Comparison of ENCODE assay signal across 20 cellular contexts in the genomic region with DNA sequence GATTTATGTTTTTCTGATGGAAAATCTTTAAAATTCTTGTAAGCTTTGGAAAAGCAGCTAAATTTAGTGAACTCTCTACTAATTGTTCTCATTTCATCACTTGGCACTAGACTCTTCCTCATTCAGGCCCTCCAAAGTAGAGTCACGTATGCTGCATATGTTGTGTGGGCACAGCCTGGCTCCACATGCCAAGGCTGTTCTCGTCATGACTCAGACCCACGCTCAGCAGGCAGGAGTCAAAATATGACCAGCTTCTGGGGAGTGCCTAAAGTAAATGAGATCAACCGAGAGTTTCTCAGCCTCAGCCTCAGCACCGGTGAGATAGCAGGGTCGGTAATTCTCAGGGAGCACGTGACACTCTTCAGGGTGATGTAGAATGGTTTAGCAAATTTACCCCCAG.
DNase-seq lines count a peak whose midpoint lies in the region; ATAC-seq, FAIRE-seq and TF ChIP-seq lines count a peak whose summit lies in the region.
"Had no signal": no experiment of that assay in that cellular context is flagged by ENCODE, and none has a peak within 500 bp of the region (broad histone marks: within the 10 kb centered on the region; RNA-seq: fewer than 3 reads in every experiment).

No MANE protein-coding gene starts in this region.

- H3K4me3 ChIP-seq in effector memory CD4-positive, alpha-beta T cell (ENCODE audit: insufficient read depth, low read depth, low read length, poor library complexity, severe bottlenecking), result no peak overlapping the region
- H3K4me3 ChIP-seq: HAP-1, hepatocyte, neural progenitor cell, PC-9, spleen had no signal

- H3K36me3 ChIP-seq in effector memory CD4-positive, alpha-beta T cell (ENCODE audit: control insufficient read depth, insufficient read depth, low read length), result no peaks in the 10 kb centered on the region
- H3K36me3 ChIP-seq: HAP-1, neural progenitor cell, spleen had no signal

- no peaks in the 10 kb centered on the region for H3K9me3 ChIP-seq in effector memory CD4-positive, alpha-beta T cell (ENCODE audit: control insufficient read depth, low read length)
- H3K9me3 ChIP-seq: HAP-1, spleen had no signal

- DNase-seq in anterior cingulate cortex (lab: John Stamatoyannopoulos, UW) (peak in 42 of 58 donors; percentile 1 to 76 (median 25)), glomerular visceral epithelial cell (ENCODE audit: extremely low spot score) (peak; percentile 64), urothelium cell line (ENCODE audit: low spot score) (peak; percentile 74), NCI-H1694 (lab: John Stamatoyannopoulos, UW) (no peak), natural killer cell (no peak)
- DNase-seq in effector memory CD4-positive, alpha-beta T cell, result no peak
- DNase-seq: activated CD4-positive, alpha-beta T cell treated with anti-CD3 and anti-CD28 coated beads, Interleukin-2, amount 10 ng/mL, durations not matched to agents 7 days and 5 days; activated T-cell treated with anti-CD3 and anti-CD28 coated beads, Interleukin-2, amount 50 U/mL, for 72 hours; CD8-positive, alpha-beta memory T cell; GF-D8; spleen had no signal

- no peaks in the 10 kb centered on the region for H3K27me3 Mint-ChIP-seq in natural killer cell (ENCODE audit: low read depth in 2 of 2)
- H3K27me3 Mint-ChIP-seq: activated CD4-positive, alpha-beta T cell treated with anti-CD3 and anti-CD28 coated beads, Interleukin-2, amount 10 ng/mL, durations not matched to agents 7 days and 5 days; brain; CD8-positive, alpha-beta memory T cell had no signal

- H3K27ac ChIP-seq in effector memory CD4-positive, alpha-beta T cell (ENCODE audit: insufficient read depth, low read length, poor library complexity, severe bottlenecking), result no peak overlapping the region
- H3K27ac ChIP-seq: hepatocyte, neural progenitor cell, PC-9, spleen had no signal

- no peaks in the 10 kb centered on the region for H3K4me1 ChIP-seq in effector memory CD4-positive, alpha-beta T cell (ENCODE audit: control insufficient read depth, insufficient read depth, low read length, poor library complexity, severe bottlenecking)
- H3K4me1 ChIP-seq: HAP-1, neural progenitor cell, spleen had no signal

- no peak for TF ChIP-seq CTCF in natural killer cell (IDR thresholded peaks at IDR 0.05)

- no peak overlapping the region for H3K27ac Mint-ChIP-seq in natural killer cell
- H3K27ac Mint-ChIP-seq: activated CD4-positive, alpha-beta T cell treated with anti-CD3 and anti-CD28 coated beads, Interleukin-2, amount 10 ng/mL, durations not matched to agents 7 days and 5 days; activated T-cell treated with anti-CD3 and anti-CD28 coated beads, Interleukin-2, amount 50 U/mL, for 72 hours; CD8-positive, alpha-beta memory T cell; neural progenitor cell; T-helper 1 cell treated with Interleukin-12 subunit alpha and Interleukin-12 subunit beta and Interleukin-4 antibody, amounts not matched to agents 30 μg/mL and 1 μg/mL, for 36 hours had no signal

- no peak for ATAC-seq in natural killer cell
- ATAC-seq: activated T-cell treated with anti-CD3 and anti-CD28 coated beads, Interleukin-2, amount 50 U/mL, for 72 hours had no signal

- intact Hi-C loops in natural killer cell (cut with micrococcal nuclease), result no loop called here

- TF ChIP-seq RAD21 in Ishikawa (IDR thresholded peaks at IDR 0.05; ENCODE audit: low read depth), result no peak

- peak; percentile 95 for FAIRE-seq in urothelium cell line (lab: Jason Lieb, UNC)
- FAIRE-seq: endometrium, GM18507 had no signal

- TF ChIP-seq EP300 in Ishikawa (IDR thresholded peaks at IDR 0.05; ENCODE audit: borderline replicate concordance), result no peak

- no peaks in the 10 kb centered on the region for H3K36me3 Mint-ChIP-seq in natural killer cell
- H3K36me3 Mint-ChIP-seq: brain, neural progenitor cell had no signal

- no peaks in the 10 kb centered on the region for H3K4me1 Mint-ChIP-seq in natural killer cell
- H3K4me1 Mint-ChIP-seq: activated CD4-positive, alpha-beta T cell treated with anti-CD3 and anti-CD28 coated beads, Interleukin-2, amount 10 ng/mL, durations not matched to agents 7 days and 5 days; CD8-positive, alpha-beta memory T cell had no signal

- no peaks in the 10 kb centered on the region for H3K27me3 ChIP-seq in effector memory CD4-positive, alpha-beta T cell (replicated peaks; ENCODE audit: control insufficient read depth, insufficient read depth, low read length, poor library complexity, severe bottlenecking)
- H3K27me3 ChIP-seq: hepatocyte, neural progenitor cell, spleen had no signal

- H3K9me3 Mint-ChIP-seq in natural killer cell, result peaks cover 5 to 12% of the 10 kb centered on the region in 2 donors
- H3K9me3 Mint-ChIP-seq: activated CD4-positive, alpha-beta T cell treated with anti-CD3 and anti-CD28 coated beads, Interleukin-2, amount 10 ng/mL, durations not matched to agents 7 days and 5 days; brain; T-helper 1 cell treated with Interleukin-12 subunit alpha and Interleukin-12 subunit beta and Interleukin-4 antibody, amounts not matched to agents 30 μg/mL and 1 μg/mL, for 36 hours had no signal

- no peak overlapping the region for H3K4me3 Mint-ChIP-seq in natural killer cell
- H3K4me3 Mint-ChIP-seq: activated CD4-positive, alpha-beta T cell treated with anti-CD3 and anti-CD28 coated beads, Interleukin-2, amount 10 ng/mL, durations not matched to agents 7 days and 5 days; activated T-cell treated with anti-CD3 and anti-CD28 coated beads, Interleukin-2, amount 50 U/mL, for 72 hours; brain; CD8-positive, alpha-beta memory T cell; neural progenitor cell; T-helper 1 cell treated with Interleukin-12 subunit alpha and Interleukin-12 subunit beta and Interleukin-4 antibody, amounts not matched to agents 30 μg/mL and 1 μg/mL, for 36 hours had no signal

TF ChIP-seq in Ishikawa, 13 proteins besides CTCF, POLR2A, EP300 and RAD21:
- no peak for TF ChIP-seq YY1 (IDR thresholded peaks at IDR 0.05; ENCODE audit: low read depth)
- TF ChIP-seq, protein P1, sequence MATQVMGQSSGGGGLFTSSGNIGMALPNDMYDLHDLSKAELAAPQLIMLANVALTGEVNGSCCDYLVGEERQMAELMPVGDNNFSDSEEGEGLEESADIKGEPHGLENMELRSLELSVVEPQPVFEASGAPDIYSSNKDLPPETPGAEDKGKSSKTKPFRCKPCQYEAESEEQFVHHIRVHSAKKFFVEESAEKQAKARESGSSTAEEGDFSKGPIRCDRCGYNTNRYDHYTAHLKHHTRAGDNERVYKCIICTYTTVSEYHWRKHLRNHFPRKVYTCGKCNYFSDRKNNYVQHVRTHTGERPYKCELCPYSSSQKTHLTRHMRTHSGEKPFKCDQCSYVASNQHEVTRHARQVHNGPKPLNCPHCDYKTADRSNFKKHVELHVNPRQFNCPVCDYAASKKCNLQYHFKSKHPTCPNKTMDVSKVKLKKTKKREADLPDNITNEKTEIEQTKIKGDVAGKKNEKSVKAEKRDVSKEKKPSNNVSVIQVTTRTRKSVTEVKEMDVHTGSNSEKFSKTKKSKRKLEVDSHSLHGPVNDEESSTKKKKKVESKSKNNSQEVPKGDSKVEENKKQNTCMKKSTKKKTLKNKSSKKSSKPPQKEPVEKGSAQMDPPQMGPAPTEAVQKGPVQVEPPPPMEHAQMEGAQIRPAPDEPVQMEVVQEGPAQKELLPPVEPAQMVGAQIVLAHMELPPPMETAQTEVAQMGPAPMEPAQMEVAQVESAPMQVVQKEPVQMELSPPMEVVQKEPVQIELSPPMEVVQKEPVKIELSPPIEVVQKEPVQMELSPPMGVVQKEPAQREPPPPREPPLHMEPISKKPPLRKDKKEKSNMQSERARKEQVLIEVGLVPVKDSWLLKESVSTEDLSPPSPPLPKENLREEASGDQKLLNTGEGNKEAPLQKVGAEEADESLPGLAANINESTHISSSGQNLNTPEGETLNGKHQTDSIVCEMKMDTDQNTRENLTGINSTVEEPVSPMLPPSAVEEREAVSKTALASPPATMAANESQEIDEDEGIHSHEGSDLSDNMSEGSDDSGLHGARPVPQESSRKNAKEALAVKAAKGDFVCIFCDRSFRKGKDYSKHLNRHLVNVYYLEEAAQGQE (IDR thresholded peaks at IDR 0.05; ENCODE audit: low read depth), result no peak
- TF ChIP-seq CEBPB (IDR thresholded peaks at IDR 0.05), result no peak
- no peak for TF ChIP-seq NFIC (IDR thresholded peaks at IDR 0.05)
- TF ChIP-seq TEAD4 (IDR thresholded peaks at IDR 0.05), result peak; percentile 76
- TF ChIP-seq FOXM1 (IDR thresholded peaks at IDR 0.05; ENCODE audit: borderline replicate concordance, low read depth), result no peak
- no peak for TF ChIP-seq ZBTB7A (IDR thresholded peaks at IDR 0.05; ENCODE audit: low read depth)
- TF ChIP-seq TAF1 (IDR thresholded peaks at IDR 0.05; ENCODE audit: low read depth), result no peak
- no peak for TF ChIP-seq CREB1 (IDR thresholded peaks at IDR 0.05; ENCODE audit: low read depth)
- TF ChIP-seq, protein P2, sequence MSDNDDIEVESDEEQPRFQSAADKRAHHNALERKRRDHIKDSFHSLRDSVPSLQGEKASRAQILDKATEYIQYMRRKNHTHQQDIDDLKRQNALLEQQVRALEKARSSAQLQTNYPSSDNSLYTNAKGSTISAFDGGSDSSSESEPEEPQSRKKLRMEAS (IDR thresholded peaks at IDR 0.05), result 0 out of 2 replicates have a peak, but pooled peaks have one; percentile 17
- no peak for TF ChIP-seq TCF12 (IDR thresholded peaks at IDR 0.05; ENCODE audit: low read depth)

Comparison
In these comparisons a context has a peak if more than half of its experiments do, and no peak if none do; other contexts are left out.
1. DNase-seq: peak in anterior cingulate cortex (42 of 58), glomerular visceral epithelial cell (single experiment) and urothelium cell line (single experiment); none in NCI-H1694 (single experiment), natural killer cell (single experiment) and effector memory CD4-positive, alpha-beta T cell (0 of 3).